6 cellular contexts compared by ENCODE assay signal in the genomic region with DNA sequence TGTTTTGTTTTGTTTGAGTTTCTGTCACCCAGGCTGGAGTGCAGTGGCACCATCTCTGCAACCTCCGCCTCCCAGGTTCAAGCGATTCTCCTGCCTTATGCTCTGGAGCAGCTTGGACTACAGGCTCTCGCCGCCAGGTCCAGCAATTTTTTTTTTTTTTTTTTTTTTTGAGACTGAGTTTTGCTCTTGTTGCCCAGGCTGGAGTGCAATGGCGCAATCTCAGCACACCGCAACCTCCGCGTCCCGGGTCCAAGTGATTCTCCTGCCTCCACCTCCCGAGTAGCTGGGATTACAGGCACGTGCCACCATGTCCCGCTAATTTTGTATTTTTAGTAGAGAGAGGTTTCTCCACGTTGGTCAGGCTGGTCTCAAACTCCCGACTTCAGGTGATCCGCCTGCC. TPM values are rescaled to one million over a fixed set of nuclear protein-coding genes. Genes with fewer than 3 reads are reported as not detected.
"Had no signal": no experiment of that assay in that cellular context is flagged by ENCODE, and none has a peak within 500 bp of the region (broad histone marks: within the 10 kb centered on the region; RNA-seq: fewer than 3 reads in every experiment).

No MANE protein-coding gene starts in this region.

RNA-seq across cellular contexts. Expression of gene TRIM71, which starts 29.2 kb away (rescaled TPM):
- total RNA-seq: left ventricle myocardium inferior; mesenteric fat pad; naive thymus-derived CD8-positive, alpha-beta T cell; right cardiac atrium; transverse colon; ureter had no signal
- polyA plus RNA-seq: naive thymus-derived CD8-positive, alpha-beta T cell; right cardiac atrium had no signal
